In the genomic region with DNA sequence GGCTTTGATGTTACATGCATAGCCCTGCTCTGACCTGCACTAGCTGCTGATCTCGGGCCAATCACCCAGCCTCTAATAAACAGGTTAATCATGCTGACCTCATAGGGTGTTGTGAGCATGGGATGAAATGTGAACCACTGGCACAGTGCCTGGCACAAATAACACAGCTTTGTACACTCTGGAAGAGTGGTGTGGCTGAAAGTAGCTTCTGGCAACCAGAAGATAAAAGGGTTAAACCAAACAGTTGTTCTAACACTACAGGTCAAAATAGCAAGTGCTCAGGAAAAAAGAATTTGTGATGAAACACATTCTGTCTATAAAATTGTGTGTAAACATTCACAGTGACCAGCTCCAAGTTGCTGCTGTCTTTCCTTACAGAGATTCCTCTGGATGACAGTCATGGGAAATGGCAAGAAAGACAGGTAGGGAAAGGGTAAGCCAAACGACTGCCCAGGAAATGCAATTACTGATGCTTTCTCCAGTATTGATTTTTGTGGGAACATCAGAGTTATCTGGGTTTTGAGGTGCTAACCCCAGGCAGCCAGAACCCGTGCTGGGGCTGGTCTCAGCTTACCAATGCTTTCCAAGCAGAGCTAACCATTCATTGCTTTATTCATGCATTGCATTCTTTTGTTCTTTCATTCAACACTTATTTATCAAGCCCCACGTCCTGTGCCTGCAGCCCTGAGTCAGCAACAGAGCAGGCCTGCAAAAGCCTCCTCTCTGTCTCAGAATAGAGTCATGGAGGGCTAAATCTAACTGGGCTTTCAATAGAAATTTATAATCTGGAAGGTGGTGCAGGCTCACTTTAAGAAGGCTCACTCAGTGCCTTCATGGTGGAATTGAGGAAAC, we compare ENCODE assay signal across 11 cellular contexts. TPM values are rescaled to one million over a fixed set of nuclear protein-coding genes. Genes with fewer than 3 reads are reported as not detected.
DNase-seq lines count a peak whose midpoint lies in the region; ATAC-seq and TF ChIP-seq lines count a peak whose summit lies in the region.
"Had no signal": no experiment of that assay in that cellular context is flagged by ENCODE, and none has a peak within 500 bp of the region (broad histone marks: within the 10 kb centered on the region; RNA-seq: fewer than 3 reads in every experiment).

No MANE protein-coding gene starts in this region.

- TF ChIP-seq POLR2A in gastrocnemius medialis (IDR thresholded peaks at IDR 0.05): no peak
- TF ChIP-seq POLR2A in suprapubic skin (IDR thresholded peaks at IDR 0.05): no peak

- in situ Hi-C loops in gastrocnemius medialis (cut with MboI; ENCODE audit: low sequenced_read_pairs in 4 of 4): no loop called here

- TF ChIP-seq CTCF in fibroblast of pulmonary artery (IDR thresholded peaks at IDR 0.05; ENCODE audit: low read length, missing control alignments) (no peak), gastrocnemius medialis (IDR thresholded peaks at IDR 0.05 in 4 of 5, conservative IDR thresholded peaks at IDR 0.05 in 1 of 5) (no peak), suprapubic skin (IDR thresholded peaks at IDR 0.05) (no peak), upper lobe of right lung (IDR thresholded peaks at IDR 0.05) (no peak)

- no peaks in the 10 kb centered on the region for H3K9me3 ChIP-seq in gastrocnemius medialis
- H3K9me3 ChIP-seq in suprapubic skin: no peaks in the 10 kb centered on the region
- H3K9me3 ChIP-seq in upper lobe of right lung: no peaks in the 10 kb centered on the region
- H3K9me3 ChIP-seq: uterus had no signal

- H3K27ac ChIP-seq in gastrocnemius medialis: peak overlapping the region in 2 of 4 donors; percentile 18 to 30
- H3K27ac ChIP-seq in suprapubic skin: no peak overlapping the region
- H3K27ac ChIP-seq in upper lobe of right lung: no peak overlapping the region
- H3K27ac ChIP-seq: uterus had no signal

- H3K4me1 ChIP-seq in gastrocnemius medialis (peaks cover 7 to 24% of the 10 kb centered on the region in 2 donors), suprapubic skin (peaks cover 21% of the 10 kb centered on the region), upper lobe of right lung (peaks cover 4% of the 10 kb centered on the region)
- H3K4me1 ChIP-seq: uterus had no signal

- H3K36me3 ChIP-seq in gastrocnemius medialis: no peaks in the 10 kb centered on the region
- no peaks in the 10 kb centered on the region for H3K36me3 ChIP-seq in suprapubic skin
- H3K36me3 ChIP-seq in upper lobe of right lung: no peaks in the 10 kb centered on the region
- H3K36me3 ChIP-seq: uterus had no signal

- H3K4me3 ChIP-seq in fibroblast of pulmonary artery (replicated peaks; ENCODE audit: low read depth, low read length): no peak overlapping the region
- H3K4me3 ChIP-seq in gastrocnemius medialis: no peak overlapping the region
- H3K4me3 ChIP-seq in suprapubic skin: no peak overlapping the region
- no peak overlapping the region for H3K4me3 ChIP-seq in upper lobe of right lung
- H3K4me3 ChIP-seq: uterus had no signal

- intact Hi-C loops in gastrocnemius medialis (cut with DNase I; ENCODE audit: low total_unique reads) (no loop called here), upper lobe of right lung (cut with DNase I) (no loop called here)

- peak; percentile 40 to 59 for ATAC-seq in gastrocnemius medialis
- ATAC-seq in GM18907 (IDR thresholded peaks at IDR 0.05; ENCODE audit: unreplicated experiment): no peak
- no peak for ATAC-seq in upper lobe of right lung

- no peak for TF ChIP-seq EP300 in suprapubic skin (IDR thresholded peaks at IDR 0.05)

- no peaks in the 10 kb centered on the region for H3K27me3 ChIP-seq in gastrocnemius medialis
- H3K27me3 ChIP-seq in suprapubic skin: peaks cover 20% of the 10 kb centered on the region
- peaks cover 9% of the 10 kb centered on the region for H3K27me3 ChIP-seq in upper lobe of right lung
- H3K27me3 ChIP-seq: uterus had no signal

- DNase-seq in NCI-H2029 (lab: John Stamatoyannopoulos, UW) (peak; percentile 1), NCI-H2029 treated with DMSO at 0.1 percent for 48 hours (lab: John Stamatoyannopoulos, UW) (no peak), RKO (ENCODE audit: low spot score) (peak; percentile 76), fibroblast of pulmonary artery (ENCODE audit: low read depth) (peak; percentile 56), gastrocnemius medialis (peak; percentile 16 to 39), suprapubic skin (ENCODE audit: low spot score in 2 of 2) (no peak), upper lobe of right lung (no peak)
- DNase-seq: activated CD4-positive, alpha-beta T cell treated with anti-CD3 and anti-CD28 coated beads, Interleukin-2, amount 50 U/mL, for 1 hour; NCI-H510A treated with DMSO at 0.1 percent for 48 hours; uterus had no signal

- 42% methylated on average over 4 of the region's 4 CpGs for WGBS in suprapubic skin

RNA-seq across cellular contexts. Expression of gene CAPRIN2, which starts 38.1 kb away (rescaled TPM):
- total RNA-seq in gastrocnemius medialis (10 to 100 TPM in 1 of 4 donors, 1 to 10 TPM in 3; 6.3 to 21.1 (median 7.2) TPM), suprapubic skin (10 to 100 TPM; 16.8 to 56.8 (median 17.8) TPM), upper lobe of right lung (17.2 TPM)

Comparison
In these comparisons a context has a peak if more than half of its experiments do, and no peak if none do; other contexts are left out.
1. DNase-seq: peak in NCI-H2029 (single experiment), RKO (single experiment), fibroblast of pulmonary artery (single experiment) and gastrocnemius medialis (2 of 2); none in NCI-H2029 treated with DMSO at 0.1 percent for 48 hours (single experiment), suprapubic skin (0 of 2) and upper lobe of right lung (single experiment).
2. ATAC-seq: peak in gastrocnemius medialis (2 of 2); none in GM18907 (single experiment) and upper lobe of right lung (single experiment).